ENCODE assay signal across 1 cellular context in the genomic region with DNA sequence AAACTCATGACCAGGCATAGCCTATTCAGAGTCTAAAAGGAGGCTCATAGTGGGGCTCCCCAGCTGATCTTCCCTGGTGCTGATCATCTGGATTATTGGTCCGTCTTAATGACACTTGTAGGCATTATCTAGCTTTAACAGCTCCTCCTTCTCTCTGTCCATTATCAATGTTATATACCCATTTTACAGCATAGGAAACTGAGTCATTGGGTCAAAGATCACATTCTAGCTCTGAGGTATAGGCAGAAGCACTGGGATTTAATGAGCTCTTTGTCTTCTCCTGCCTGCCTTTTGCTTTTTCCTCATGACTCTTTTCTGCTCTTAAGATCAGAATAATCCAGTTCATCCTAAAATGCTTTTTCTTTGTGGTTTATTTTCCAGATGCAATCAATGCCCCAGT.
TF ChIP-seq lines count a peak whose summit lies in the region.

No MANE protein-coding gene starts in this region.

TF ChIP-seq in HepG2, 621 proteins besides CTCF, POLR2A, EP300 and RAD21:
- TF ChIP-seq ZNF629 (CRISPR knock-in tag; conservative IDR thresholded peaks at IDR 0.05) (0 out of 2 replicates have a peak, but pooled peaks have one; percentile 24), NFKBIZ (CRISPR knock-in tag; IDR thresholded peaks at IDR 0.05) (no peak)
